8 cellular contexts compared by ENCODE assay signal in the genomic region with DNA sequence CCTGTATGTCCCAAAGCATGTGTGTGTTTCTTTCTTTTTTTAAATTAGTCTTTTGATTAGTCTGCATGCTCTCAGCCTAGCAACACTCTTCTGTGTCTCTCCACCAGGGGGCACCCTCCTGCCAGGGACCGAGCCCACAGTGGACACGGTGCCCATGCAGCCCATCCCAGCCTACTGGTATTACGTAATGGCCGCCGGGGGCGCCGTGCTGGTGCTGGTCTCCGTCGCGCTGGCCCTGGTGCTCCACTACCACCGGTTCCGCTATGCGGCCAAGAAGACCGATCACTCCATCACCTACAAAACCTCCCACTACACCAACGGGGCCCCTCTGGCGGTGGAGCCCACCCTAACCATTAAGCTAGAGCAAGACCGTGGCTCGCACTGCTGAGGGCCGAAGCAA.
DNase-seq lines count a peak whose midpoint lies in the region; ATAC-seq and TF ChIP-seq lines count a peak whose summit lies in the region.

No MANE protein-coding gene starts in this region.

- no peak overlapping the region for H3K27ac ChIP-seq in right atrium auricular region

- CTCF ChIA-PET in AG04449 (lab: Yijun Ruan, JAX): interaction anchor here (0.7 to 8.6 kb wide), 14 partner anchors 8 to 173 kb away, joined by 3 to 93 read pairs (median 4); no protein-coding TSS in a partner anchor
- CTCF ChIA-PET in activated CD8-positive, alpha-beta T cell treated with anti-CD3 and anti-CD28 coated beads, Interleukin-2, amount 10 ng/mL, durations not matched to agents 7 days and 5 days (lab: Charles Lee): interaction anchor here (0.8 to 2.7 kb wide), 6 partner anchors 36 to 150 kb away, joined by 3 to 17 read pairs (median 4); no protein-coding TSS in a partner anchor

- no peak overlapping the region for H3K27ac Mint-ChIP-seq in activated CD8-positive, alpha-beta T cell treated with anti-CD3 and anti-CD28 coated beads, Interleukin-2, amount 10 ng/mL, durations not matched to agents 7 days and 5 days

- H3K9me3 ChIP-seq in right atrium auricular region: no peaks in the 10 kb centered on the region

- DNase-seq in AG04449 (ENCODE audit: low read depth, low spot score): no peak
- peak; percentile 59 for DNase-seq in HuH-7 (ENCODE audit: low spot score)
- peak; percentile 55 for DNase-seq in activated CD8-positive, alpha-beta T cell treated with anti-CD3 and anti-CD28 coated beads, Interleukin-2, amount 10 ng/mL, durations not matched to agents 7 days and 5 days
- no peak for DNase-seq in right atrium auricular region (ENCODE audit: low spot score)
- DNase-seq in stimulated activated CD8-positive, alpha-beta memory T cell treated with anti-CD3 and anti-CD28 coated beads, Interleukin-12 subunit alpha, Interleukin-12 subunit beta, amount 100 ng/mL, for 24 hours (ENCODE audit: extremely low read depth): peak; percentile 3
- no peak for DNase-seq in H4 (ENCODE audit: low spot score)

- no peaks in the 10 kb centered on the region for H3K27me3 ChIP-seq in right atrium auricular region

- no peak overlapping the region for H3K4me3 ChIP-seq in AG04449 (ENCODE audit: low read depth, low read length)
- H3K4me3 ChIP-seq in right atrium auricular region: no peak overlapping the region

- no peak overlapping the region for H3K4me3 Mint-ChIP-seq in activated CD8-positive, alpha-beta T cell treated with anti-CD3 and anti-CD28 coated beads, Interleukin-2, amount 10 ng/mL, durations not matched to agents 7 days and 5 days

- H3K36me3 ChIP-seq in right atrium auricular region: no peaks in the 10 kb centered on the region

- POLR2A ChIA-PET in AG04449 (lab: Yijun Ruan, JAX): no interaction called here
- POLR2A ChIA-PET in activated CD8-positive, alpha-beta T cell treated with anti-CD3 and anti-CD28 coated beads, Interleukin-2, amount 10 ng/mL, durations not matched to agents 7 days and 5 days (lab: Charles Lee): no interaction called here

- no peaks in the 10 kb centered on the region for H3K4me1 ChIP-seq in right atrium auricular region

- H3K27me3 Mint-ChIP-seq in activated CD8-positive, alpha-beta T cell treated with anti-CD3 and anti-CD28 coated beads, Interleukin-2, amount 10 ng/mL, durations not matched to agents 7 days and 5 days (ENCODE audit: low read depth): peaks cover 29% of the 10 kb centered on the region

- H3K36me3 Mint-ChIP-seq in activated CD8-positive, alpha-beta T cell treated with anti-CD3 and anti-CD28 coated beads, Interleukin-2, amount 10 ng/mL, durations not matched to agents 7 days and 5 days (ENCODE audit: low read depth): no peaks in the 10 kb centered on the region

- peaks cover 8% of the 10 kb centered on the region for H3K4me1 Mint-ChIP-seq in activated CD8-positive, alpha-beta T cell treated with anti-CD3 and anti-CD28 coated beads, Interleukin-2, amount 10 ng/mL, durations not matched to agents 7 days and 5 days (ENCODE audit: low read depth)

- ATAC-seq in activated CD8-positive, alpha-beta T cell treated with anti-CD3 and anti-CD28 coated beads, Interleukin-2, amount 10 ng/mL, durations not matched to agents 7 days and 5 days: peak; percentile 49
- no peak for ATAC-seq in GM21529 (IDR thresholded peaks at IDR 0.05; ENCODE audit: unreplicated experiment)

- no peaks in the 10 kb centered on the region for H3K9me3 Mint-ChIP-seq in activated CD8-positive, alpha-beta T cell treated with anti-CD3 and anti-CD28 coated beads, Interleukin-2, amount 10 ng/mL, durations not matched to agents 7 days and 5 days (ENCODE audit: insufficient read depth)

- TF ChIP-seq CTCF in AG04449 (IDR thresholded peaks at IDR 0.05; ENCODE audit: insufficient read depth, low read length, missing control alignments): peak; percentile 56
- TF ChIP-seq CTCF in GM12873 (IDR thresholded peaks at IDR 0.05; ENCODE audit: insufficient read depth, low read depth, low read length, missing control alignments): peak; percentile 73
- peak; percentile 22 to 71 for TF ChIP-seq CTCF in right atrium auricular region (IDR thresholded peaks at IDR 0.05)

Comparison
In these comparisons a context has a peak if more than half of its experiments do, and no peak if none do; other contexts are left out.
1. DNase-seq: peak in HuH-7 (single experiment), activated CD8-positive, alpha-beta T cell treated with anti-CD3 and anti-CD28 coated beads, Interleukin-2, amount 10 ng/mL, durations not matched to agents 7 days and 5 days (single experiment) and stimulated activated CD8-positive, alpha-beta memory T cell treated with anti-CD3 and anti-CD28 coated beads, Interleukin-12 subunit alpha, Interleukin-12 subunit beta, amount 100 ng/mL, for 24 hours (single experiment); none in AG04449 (single experiment), right atrium auricular region (single experiment) and H4 (single experiment).
2. Peak in every context shown above with its lines, with median percentiles within 50 percentile points of each other: CTCF ChIP-seq.